ENCODE assay signal across 9 cellular contexts in genomic region chr4:167290684-167291083, GRCh38. TPM values are rescaled to one million over a fixed set of nuclear protein-coding genes. Genes with fewer than 3 reads are reported as not detected.
DNase-seq lines count a peak whose midpoint lies in the region; ATAC-seq and TF ChIP-seq lines count a peak whose summit lies in the region.
"Had no signal": no experiment of that assay in that cellular context is flagged by ENCODE, and none has a peak within 500 bp of the region (broad histone marks: within the 10 kb centered on the region; RNA-seq: fewer than 3 reads in every experiment).

No MANE protein-coding gene starts in this region.

- no peak overlapping the region for H3K4me3 ChIP-seq in WERI-Rb-1 (ENCODE audit: low read depth, low read length)

- TF ChIP-seq CTCF in WERI-Rb-1 (IDR thresholded peaks at IDR 0.05; ENCODE audit: low read depth, low read length), result 0 out of 2 replicates have a peak, but pooled peaks have one; percentile 11

- no peaks in the 10 kb centered on the region for H3K36me3 ChIP-seq in WERI-Rb-1

- no peaks in the 10 kb centered on the region for H3K9me3 ChIP-seq in WERI-Rb-1 (ENCODE audit: severe bottlenecking)

- no peaks in the 10 kb centered on the region for H3K27me3 ChIP-seq in WERI-Rb-1 (ENCODE audit: insufficient read depth, low read depth, severe bottlenecking)

- no peak for ATAC-seq in GM19324 (IDR thresholded peaks at IDR 0.05; ENCODE audit: low FRiP score, unreplicated experiment)

- H3K27ac ChIP-seq in WERI-Rb-1, result no peak overlapping the region

- peak; percentile 7 for DNase-seq in DMS114 treated with DMSO at 0.1 percent for 48 hours (lab: John Stamatoyannopoulos, UW; ENCODE audit: unreplicated experiment)
- DNase-seq in M059J (ENCODE audit: low read depth), result peak; percentile 12
- no peak for DNase-seq in WERI-Rb-1
- peak; percentile 4 for DNase-seq in kidney tubule cell (ENCODE audit: low spot score)
- DNase-seq in mucosa of gallbladder (ENCODE audit: low spot score), result no peak
- no peak for DNase-seq in GM03348 (ENCODE audit: low spot score)
- no peak for DNase-seq in NCI-H2196 (lab: John Stamatoyannopoulos, UW; ENCODE audit: unreplicated experiment)

RNA-seq across cellular contexts. Expression of gene SPOCK3, which starts 56.4 kb away (rescaled TPM):
- total RNA-seq in M059J (2014; rRNA removed; shearing (Covaris generic)), result 0.20 and 0.81 TPM in 2 replicates
- total RNA-seq in mucosa of gallbladder, result 2.3 TPM
- total RNA-seq: myocyte had no signal

Comparison
In these comparisons a context has a peak if more than half of its experiments do, and no peak if none do; other contexts are left out.
1. DNase-seq: peak in DMS114 treated with DMSO at 0.1 percent for 48 hours (single experiment), M059J (single experiment) and kidney tubule cell (single experiment); none in WERI-Rb-1 (single experiment), mucosa of gallbladder (single experiment), GM03348 (single experiment) and NCI-H2196 (single experiment).